Comparison of ENCODE assay signal across 19 cellular contexts in genomic region chr4:77617203-77617602, GRCh38. TPM values are rescaled to one million over a fixed set of nuclear protein-coding genes. Genes with fewer than 3 reads are reported as not detected.
DNase-seq lines count a peak whose midpoint lies in the region; ATAC-seq and TF ChIP-seq lines count a peak whose summit lies in the region.
"Had no signal": no experiment of that assay in that cellular context is flagged by ENCODE, and none has a peak within 500 bp of the region (broad histone marks: within the 10 kb centered on the region; RNA-seq: fewer than 3 reads in every experiment).

No MANE protein-coding gene starts in this region.

- TF ChIP-seq CTCF in HCT116 (IDR thresholded peaks at IDR 0.05 in 2 of 3, conservative IDR thresholded peaks at IDR 0.05 in 1 of 3; ENCODE audit: borderline replicate concordance in 1 of 3, insufficient read depth in 1 of 3, low read depth in 2 of 3, low read length in 2 of 3) (no peak), choroid plexus epithelial cell (conservative IDR thresholded peaks at IDR 0.05; ENCODE audit: low read depth, low read length) (no peak)

- no TSS peak for BruUV-seq in HCT116 (replicated peaks; lab: Mats Ljungman, UMichigan)

- H4K20me1 ChIP-seq in HCT116 (ENCODE audit: insufficient read depth) = no peaks in the 10 kb centered on the region

- RAD21 ChIA-PET in HCT116 (lab: Charles Lee; ENCODE audit: low non-redundant PET in 1 of 2, low total read pairs in 2 of 2, uncharacterized antibody in 2 of 2, unreplicated experiment in 2 of 2) = interaction anchor here in 1 of 2 experiments (0.7 kb wide), 1 partner anchor 52 kb away, joined by 4 read pairs; no protein-coding TSS in a partner anchor

- no peaks in the 10 kb centered on the region for H3K9me3 ChIP-seq in HCT116 (ENCODE audit: control insufficient read depth in 1 of 2, insufficient read depth in 1 of 2, low read depth in 1 of 2, low read length in 2 of 2)
- H3K9me3 ChIP-seq: transverse colon had no signal

- no peaks in the 10 kb centered on the region for H3K9me2 ChIP-seq in HCT116 (ENCODE audit: insufficient read depth)

- H3K4me1 ChIP-seq in HCT116 (ENCODE audit: control insufficient read depth in 1 of 2, insufficient read depth in 2 of 2, low read length in 2 of 2) = peaks cover 2 to 7% of the 10 kb centered on the region in 2 experiments; a peak in 2 of 4 replicates

- intact Hi-C loops in HCT116 (cut with micrococcal nuclease) = loop anchor here (5.0 to 10.0 kb wide), 3 partner anchors 80 to 372 kb away; no protein-coding TSS in a partner anchor

- no peaks in the 10 kb centered on the region for H3K79me2 ChIP-seq in HCT116 (ENCODE audit: insufficient read depth, low read length)

- H3K27ac ChIP-seq in HCT116 (ENCODE audit: low read depth, low read length) = no peak overlapping the region
- H3K27ac ChIP-seq: SK-N-MC, skin epidermis, transverse colon had no signal

- no peak for TF ChIP-seq RAD21 in HCT116 (IDR thresholded peaks at IDR 0.05; ENCODE audit: low read depth)

- POLR2A ChIA-PET in HCT116 (lab: Charles Lee) = no interaction called here

- H3K4me3 ChIP-seq in HCT116 (replicated peaks in 1 of 2; ENCODE audit: low read depth in 1 of 2, low read length in 2 of 2) (no peak overlapping the region), choroid plexus epithelial cell (ENCODE audit: low read depth, low read length) (no peak overlapping the region)
- H3K4me3 ChIP-seq: SK-N-MC, skin epidermis, transverse colon had no signal

- no peaks in the 10 kb centered on the region for H3K36me3 ChIP-seq in HCT116 (ENCODE audit: control insufficient read depth in 1 of 2, insufficient read depth in 2 of 2, low read length in 2 of 2)
- H3K36me3 ChIP-seq: transverse colon had no signal

- no peak overlapping the region for H3K9ac ChIP-seq in HCT116 (ENCODE audit: low read length)

- no peak for ATAC-seq in HCT116
- ATAC-seq: activated naive CD8-positive, alpha-beta T cell treated with anti-CD3 and anti-CD28 coated beads, Interleukin-2, amount 50 U/mL, for 24 hours had no signal

- CTCF ChIA-PET in HCT116 (lab: Charles Lee) = interaction anchor here (0.7 to 2.2 kb wide), 3 partner anchors 10 to 16 kb away, joined by 3 to 14 read pairs (median 3); partner anchors contain the start of gene CXCL13

- H2AFZ ChIP-seq in HCT116 (ENCODE audit: low read depth, low read length, poor library complexity, severe bottlenecking) = no peak overlapping the region

- no peaks in the 10 kb centered on the region for H3K27me3 ChIP-seq in HCT116 (ENCODE audit: insufficient read depth, low read length)
- H3K27me3 ChIP-seq: transverse colon had no signal

- TF ChIP-seq POLR2A in HCT116 (IDR thresholded peaks at IDR 0.05; ENCODE audit: borderline replicate concordance, extremely low read depth, insufficient read depth, insufficient read length) = no peak

- H3K4me2 ChIP-seq in HCT116 (ENCODE audit: low read length) = no peak overlapping the region

- no peak for DNase-seq in HCT116 (ENCODE audit: low read depth, low spot score)
- peak; percentile 31 for DNase-seq in MV-4-11 (lab: John Stamatoyannopoulos, UW)
- peak; percentile 28 for DNase-seq in choroid plexus epithelial cell (ENCODE audit: low read depth)
- peak; percentile 72 for DNase-seq in renal cortical epithelial cell (ENCODE audit: low read depth)
- DNase-seq in inferior parietal cortex (ENCODE audit: extremely low spot score) = no peak
- DNase-seq in HK-2 (ENCODE audit: unreplicated experiment) = no peak
- no peak for DNase-seq in SKM-1 treated with dmso at 0.1 percent for 144 hours (lab: John Stamatoyannopoulos, UW; ENCODE audit: unreplicated experiment)
- DNase-seq: activated naive CD8-positive, alpha-beta T cell treated with anti-CD3 and anti-CD28 coated beads, Interleukin-2, amount 50 U/mL, for 24 hours; Kasumi-1; midbrain; NCI-H1694; NCI-H774; nephron progenitor cell; OCI-M1; stimulated activated CD4-positive, alpha-beta T cell treated with anti-CD3 and anti-CD28 coated beads, Interleukin-2, amount 100 ng/mL, for 48 hours; transverse colon had no signal

TF ChIP-seq in HCT116, 20 proteins besides CTCF, POLR2A, EP300 and RAD21:
- TF ChIP-seq ZFX (IDR thresholded peaks at IDR 0.05) = no peak
- TF ChIP-seq EGR1 (IDR thresholded peaks at IDR 0.05; ENCODE audit: low read depth) = no peak
- 0 out of 2 replicates have a peak, but pooled peaks have one; percentile 30 for TF ChIP-seq CEBPB (IDR thresholded peaks at IDR 0.05; ENCODE audit: low read depth)

RNA-seq across cellular contexts. Expression of gene CXCL13, which starts 11.6 kb away (rescaled TPM):
- total RNA-seq in HCT116 (2021; ENCODE audit: unreplicated experiment) (not detected), renal cortical epithelial cell (not detected in 2 replicates)
- polyA plus RNA-seq in HCT116 (2012) = not detected in 2 replicates
- polyA plus RNA-seq: BJ had no signal

Comparison
In these comparisons a context has a peak if more than half of its experiments do, and no peak if none do; other contexts are left out.
1. DNase-seq: peak in MV-4-11 (single experiment), choroid plexus epithelial cell (single experiment) and renal cortical epithelial cell (single experiment); none in HCT116 (single experiment), inferior parietal cortex (single experiment), HK-2 (single experiment) and SKM-1 treated with dmso at 0.1 percent for 144 hours (single experiment).